In the genomic region with DNA sequence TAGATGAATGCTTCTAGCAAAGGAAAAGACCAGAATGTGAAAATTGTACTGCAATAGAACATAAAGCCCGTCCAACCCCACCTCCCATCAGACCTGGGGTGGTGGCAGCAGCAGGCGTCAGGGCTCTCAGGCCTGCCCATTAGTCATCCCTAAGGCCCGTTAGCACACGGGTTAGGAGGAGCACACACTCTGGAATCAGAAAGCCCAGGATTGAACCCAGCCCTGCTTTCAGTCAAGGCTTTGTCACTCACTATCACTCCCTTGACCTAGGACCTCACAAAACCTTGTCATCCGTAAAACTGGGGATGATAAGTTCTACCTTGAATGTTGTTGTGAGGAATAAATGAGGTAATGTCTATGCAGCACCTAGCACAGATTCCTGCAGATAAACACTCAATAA, we compare ENCODE assay signal across 10 cellular contexts. TPM values are rescaled to one million over a fixed set of nuclear protein-coding genes. Genes with fewer than 3 reads are reported as not detected.
DNase-seq lines count a peak whose midpoint lies in the region; ATAC-seq and TF ChIP-seq lines count a peak whose summit lies in the region.
"Had no signal": no experiment of that assay in that cellular context is flagged by ENCODE, and none has a peak within 500 bp of the region (broad histone marks: within the 10 kb centered on the region; RNA-seq: fewer than 3 reads in every experiment).

No MANE protein-coding gene starts in this region.

- H3K27me3 ChIP-seq in smooth muscle cell (ENCODE audit: low read depth), result no peaks in the 10 kb centered on the region
- no peaks in the 10 kb centered on the region for H3K27me3 ChIP-seq in SJCRH30

- POLR2A ChIA-PET in RWPE1 (lab: Yijun Ruan, JAX; ENCODE audit: low non-redundant PET), result no interaction called here

- no peaks in the 10 kb centered on the region for H3K9me3 ChIP-seq in smooth muscle cell (replicated peaks; ENCODE audit: low read depth)
- no peaks in the 10 kb centered on the region for H3K9me3 ChIP-seq in SJCRH30 (replicated peaks)

- CTCF ChIA-PET in RWPE1 (lab: Yijun Ruan, JAX), result no interaction called here

- peaks cover 86% of the 10 kb centered on the region for H3K79me2 ChIP-seq in smooth muscle cell (ENCODE audit: low read depth)

- peaks cover 42% of the 10 kb centered on the region for H3K4me1 Mint-ChIP-seq in T-helper 2 cell treated with Interferon-gamma antibody and Interleukin-4, amounts not matched to agents 5 μg/mL and 100 μg/mL, for 36 hours (ENCODE audit: low read depth)

- H3K4me3 ChIP-seq in epithelial cell of esophagus (ENCODE audit: low read length), result no peak overlapping the region
- no peak overlapping the region for H3K4me3 ChIP-seq in smooth muscle cell
- no peak overlapping the region for H3K4me3 ChIP-seq in SJCRH30

- 17% methylated on average over 5 of the region's 5 CpGs for WGBS in smooth muscle cell (ENCODE audit: low lambda C conversion rate)

- peaks cover 74% of the 10 kb centered on the region for H4K20me1 ChIP-seq in smooth muscle cell (ENCODE audit: low read depth)

- H2AFZ ChIP-seq in smooth muscle cell (ENCODE audit: low read depth), result no peak overlapping the region

- H3K4me1 ChIP-seq in smooth muscle cell (ENCODE audit: low read depth), result no peaks in the 10 kb centered on the region
- no peaks in the 10 kb centered on the region for H3K4me1 ChIP-seq in SJCRH30

- DNase-seq in T-helper 2 cell treated with Interferon-gamma antibody and Interleukin-4, amounts not matched to agents 5 μg/mL and 100 μg/mL, for 36 hours (ENCODE audit: low spot score), result no peak
- no peak for DNase-seq in T-helper 2 cell
- DNase-seq in RWPE1 (ENCODE audit: low spot score), result no peak
- peak; percentile 53 for DNase-seq in epithelial cell of esophagus (ENCODE audit: low read depth)
- no peak for DNase-seq in smooth muscle cell (lab: John Stamatoyannopoulos, UW; ENCODE audit: unreplicated experiment)
- no peak for DNase-seq in SJCRH30
- DNase-seq: hippocampal formation, T1000 had no signal

- no peaks in the 10 kb centered on the region for H3F3A ChIP-seq in smooth muscle cell (ENCODE audit: low read depth)

- H3K9ac ChIP-seq in smooth muscle cell (ENCODE audit: low read depth), result no peak overlapping the region

- H3K36me3 ChIP-seq in smooth muscle cell (ENCODE audit: low read depth) (no peaks in the 10 kb centered on the region), SJCRH30 (no peaks in the 10 kb centered on the region)

- H3K9me3 Mint-ChIP-seq in T-helper 2 cell treated with Interferon-gamma antibody and Interleukin-4, amounts not matched to agents 5 μg/mL and 100 μg/mL, for 36 hours, result no peaks in the 10 kb centered on the region

- H3K27me3 Mint-ChIP-seq in T-helper 2 cell treated with Interferon-gamma antibody and Interleukin-4, amounts not matched to agents 5 μg/mL and 100 μg/mL, for 36 hours (ENCODE audit: low read depth), result peaks cover 6% of the 10 kb centered on the region

- peak overlapping the region; percentile 55 for H3K27ac ChIP-seq in RWPE1
- H3K27ac ChIP-seq in smooth muscle cell (ENCODE audit: low read depth), result no peak overlapping the region
- no peak overlapping the region for H3K27ac ChIP-seq in SJCRH30

- peak overlapping the region; percentile 70 for H3K4me3 Mint-ChIP-seq in T-helper 2 cell treated with Interferon-gamma antibody and Interleukin-4, amounts not matched to agents 5 μg/mL and 100 μg/mL, for 36 hours

- TF ChIP-seq CTCF in RWPE1 (conservative IDR thresholded peaks at IDR 0.05; ENCODE audit: low read depth), result no peak
- no peak for TF ChIP-seq CTCF in epithelial cell of esophagus (IDR thresholded peaks at IDR 0.05; ENCODE audit: insufficient read depth, low read depth, low read length, missing control alignments)
- TF ChIP-seq CTCF in smooth muscle cell (IDR thresholded peaks at IDR 0.05; ENCODE audit: borderline replicate concordance, insufficient read depth, poor library complexity, severe bottlenecking), result no peak

- H3K27ac Mint-ChIP-seq in T-helper 2 cell treated with Interferon-gamma antibody and Interleukin-4, amounts not matched to agents 5 μg/mL and 100 μg/mL, for 36 hours, result peak overlapping the region; percentile 78

- peak overlapping the region; percentile 39 for H3K4me2 ChIP-seq in smooth muscle cell

- no peak for ATAC-seq in HG03108 (IDR thresholded peaks at IDR 0.05; ENCODE audit: unreplicated experiment)
- ATAC-seq in HG02588 (IDR thresholded peaks at IDR 0.05; ENCODE audit: unreplicated experiment), result no peak

- peaks cover 4% of the 10 kb centered on the region for H3K36me3 Mint-ChIP-seq in T-helper 2 cell treated with Interferon-gamma antibody and Interleukin-4, amounts not matched to agents 5 μg/mL and 100 μg/mL, for 36 hours (ENCODE audit: low read depth)

RNA-seq across cellular contexts. Expression of gene MICAL3, which starts 26.9 kb away (rescaled TPM):
- 15.4 and 28.6 TPM in 2 replicates for total RNA-seq in smooth muscle cell
- 3.1 and 9.5 TPM in 2 replicates for polyA plus RNA-seq in smooth muscle cell
- total RNA-seq in SJCRH30 (2014; rRNA removed; shearing (Covaris generic)), result 21.9 and 26.1 TPM in 2 replicates
